8 cellular contexts compared by ENCODE assay signal in the genomic region with DNA sequence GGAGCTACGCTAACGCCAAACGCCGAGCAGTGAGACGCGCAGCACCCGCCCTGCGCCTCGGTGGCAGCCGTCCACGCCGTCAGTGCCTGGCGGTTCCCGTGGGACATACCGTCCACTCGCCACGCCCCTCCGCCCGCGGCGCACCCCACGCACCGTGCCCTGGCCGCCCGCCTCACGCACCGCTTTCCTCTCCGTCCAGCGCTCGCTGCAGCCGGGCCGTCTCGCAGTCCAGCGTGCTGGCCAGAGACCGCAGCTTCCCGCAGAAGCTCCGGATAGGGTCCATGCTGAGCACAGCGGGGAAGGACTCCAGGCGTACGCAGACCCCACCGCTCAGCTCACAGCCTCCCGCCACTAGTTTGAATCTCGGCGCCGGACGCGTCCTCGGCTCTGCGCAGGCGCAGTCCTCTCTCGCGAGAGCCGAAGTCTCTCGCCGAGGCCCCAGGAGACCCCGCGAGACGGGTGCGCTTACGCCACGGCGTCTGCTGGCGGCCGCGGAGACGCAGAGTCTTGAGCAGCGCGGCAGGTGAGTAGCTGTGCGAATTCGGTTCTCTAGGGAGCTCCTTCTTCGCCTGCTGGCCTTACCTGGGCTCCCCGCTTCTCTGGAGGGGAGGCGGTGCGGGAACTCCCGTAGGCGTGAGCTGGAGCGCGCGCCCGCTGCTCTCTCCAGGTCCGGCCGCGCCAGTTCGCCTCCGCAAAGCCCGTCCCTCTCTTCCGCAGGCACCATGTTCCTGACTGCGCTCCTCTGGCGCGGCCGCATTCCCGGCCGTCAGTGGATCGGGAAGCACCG.
DNase-seq lines count a peak whose midpoint lies in the region; ATAC-seq and TF ChIP-seq lines count a peak whose summit lies in the region.

A gene (plus strand): TSS at position 464 of the 787 bp plus-strand sequence. CDS start 259 bp downstream, at position 723.
A gene (minus strand): TSS at position 358 of the 787 bp plus-strand sequence. CDS start 75 bp downstream, at position 283.

- DNase-seq in AG09319 (ENCODE audit: extremely low read depth, low read depth) (peak; percentile 83), NCI-H345 (lab: John Stamatoyannopoulos, UW) (peak; percentile 90), islet precursor cell (peak; percentile 98)
- DNase-seq in activated CD4-positive, CD25-positive, alpha-beta regulatory T cell treated with anti-CD3 and anti-CD28 coated beads, Interleukin-2, amount 50 U/mL, for 16 hours (ENCODE audit: low read depth, low spot score) = peak; percentile 86
- DNase-seq in central memory CD8-positive, alpha-beta T cell (ENCODE audit: low spot score in 2 of 2) = peak; percentile 91 to 95
- peak; percentile 86 to 93 (median 91) for DNase-seq in stimulated activated CD4-positive, alpha-beta T cell treated with anti-CD3 and anti-CD28 coated beads, Interleukin-12 subunit alpha, Interleukin-12 subunit beta, amount 100 ng/mL, for 48 hours (ENCODE audit: low read depth in 2 of 3, low spot score in 1 of 3)

- no peaks in the 10 kb centered on the region for H3K27me3 Mint-ChIP-seq in central memory CD8-positive, alpha-beta T cell

- H3K27ac Mint-ChIP-seq in central memory CD8-positive, alpha-beta T cell (ENCODE audit: low read depth) = peak within 1 kb of the TSS; percentile 97

- peaks cover 17% of the 10 kb centered on the region for H3K4me1 Mint-ChIP-seq in central memory CD8-positive, alpha-beta T cell

- no peaks in the 10 kb centered on the region for H3K9me3 Mint-ChIP-seq in central memory CD8-positive, alpha-beta T cell

- TF ChIP-seq POLR2A in GM18951 (IDR thresholded peaks at IDR 0.05; ENCODE audit: extremely low read depth, insufficient read depth, insufficient read length) = peak; percentile 99

- ATAC-seq in HG03196 (IDR thresholded peaks at IDR 0.05; ENCODE audit: unreplicated experiment) = peak; percentile 93
- peak; percentile 98 for ATAC-seq in central memory CD8-positive, alpha-beta T cell (replicated peaks; ENCODE audit: extremely low read depth, poor library complexity, severe bottlenecking)

- H3K36me3 Mint-ChIP-seq in central memory CD8-positive, alpha-beta T cell (ENCODE audit: insufficient read depth) = peaks cover 15% of the 10 kb centered on the region

- peak within 1 kb of the TSS; percentile 99 for H3K4me3 Mint-ChIP-seq in central memory CD8-positive, alpha-beta T cell

- no peak for TF ChIP-seq CTCF in AG09319 (IDR thresholded peaks at IDR 0.05; ENCODE audit: low read depth, low read length)

- in situ Hi-C loops in GM18951 (cut with MboI; ENCODE audit: low sequenced_read_pairs, unreplicated experiment) = loop anchor here (10.0 kb wide), 1 partner anchor 88 kb away; no protein-coding TSS in a partner anchor

Comparison
In these comparisons a context has a peak if more than half of its experiments do, and no peak if none do; other contexts are left out.
1. Peak in every context shown above with its lines: DNase-seq and ATAC-seq.